In genomic region chr3:133576169-133576568, GRCh38 we compare ENCODE assay signal across 8 cellular contexts. TPM values are rescaled to one million over a fixed set of nuclear protein-coding genes. Genes with fewer than 3 reads are reported as not detected.
DNase-seq lines count a peak whose midpoint lies in the region; ATAC-seq and TF ChIP-seq lines count a peak whose summit lies in the region.

No MANE protein-coding gene starts in this region.

- H3K4me1 ChIP-seq in SJSA1 (replicated peaks) (peaks cover 44% of the 10 kb centered on the region), esophagus muscularis mucosa (peaks cover 61 to 81% (median 77%) of the 10 kb centered on the region in 4 donors), sigmoid colon (peaks cover 0 to 68% (median 50%) of the 10 kb centered on the region in 4 donors)

- TF ChIP-seq EP300 in esophagus muscularis mucosa (IDR thresholded peaks at IDR 0.05) (no peak), sigmoid colon (IDR thresholded peaks at IDR 0.05) (no peak)

- no peaks in the 10 kb centered on the region for H3K9me3 ChIP-seq in SJSA1 (replicated peaks)
- H3K9me3 ChIP-seq in esophagus muscularis mucosa, result no peaks in the 10 kb centered on the region
- no peaks in the 10 kb centered on the region for H3K9me3 ChIP-seq in sigmoid colon

- H3K27me3 ChIP-seq in SJSA1 (replicated peaks) (no peaks in the 10 kb centered on the region), esophagus muscularis mucosa (no peaks in the 10 kb centered on the region), sigmoid colon (no peaks in the 10 kb centered on the region)

- WGBS in esophagus muscularis mucosa, result 34% methylated on average over 3 of the region's 3 CpGs
- 28 to 41% methylated on average over 3 of the region's 3 CpGs for WGBS in sigmoid colon, 2 donors

- H3K27ac ChIP-seq in SJSA1, result no peak overlapping the region
- peak overlapping the region in 2 of 4 donors; percentile 95 to 99 for H3K27ac ChIP-seq in esophagus muscularis mucosa (replicated peaks in 1 of 4)
- H3K27ac ChIP-seq in sigmoid colon, result peak overlapping the region in 3 of 4 donors; percentile 20 to 98 (median 95)

- DNase-seq in SJSA1 (ENCODE audit: low read depth in 1 of 2, low spot score in 2 of 2) (no peak), esophagus muscularis mucosa (ENCODE audit: extremely low spot score) (no peak), sigmoid colon (no peak), GOT3 (lab: John Stamatoyannopoulos, UW) (no peak)
- DNase-seq in stimulated activated CD4-positive, alpha-beta T cell treated with anti-CD3 and anti-CD28 coated beads, Interleukin-12 subunit alpha, Interleukin-12 subunit beta, amount 100 ng/mL, for 4 hours, result no peak

- H3K4me3 ChIP-seq in GM12875 (ENCODE audit: low read depth, low read length) (peak overlapping the region; percentile 30), SJSA1 (peak overlapping the region; percentile 8; the same call in 1 of the 2 replicates), esophagus muscularis mucosa (peak overlapping the region; percentile 66 to 90 (median 84)), sigmoid colon (peak overlapping the region in 2 of 4 donors; percentile 83 to 86)

- H3K36me3 ChIP-seq in SJSA1 (peaks cover 70% of the 10 kb centered on the region), esophagus muscularis mucosa (peaks cover 11 to 51% (median 32%) of the 10 kb centered on the region in 4 donors), sigmoid colon (peaks cover 0 to 51% (median 11%) of the 10 kb centered on the region in 4 donors)

- intact Hi-C loops in esophagus muscularis mucosa (cut with DNase I) (loop anchor here (10.0 kb wide), 3 partner anchors 111 to 851 kb away; partner anchors contain the start of gene NPHP3), sigmoid colon (cut with DNase I) (loop anchor here (5.0 to 10.0 kb wide), 2 partner anchors 86 to 789 kb away; partner anchors contain the start of gene TOPBP1)

- no peak for ATAC-seq in GM18868 (IDR thresholded peaks at IDR 0.05; ENCODE audit: unreplicated experiment)
- no peak for ATAC-seq in GM21576 (IDR thresholded peaks at IDR 0.05; ENCODE audit: unreplicated experiment)

- TF ChIP-seq POLR2A in esophagus muscularis mucosa (IDR thresholded peaks at IDR 0.05; ENCODE audit: low read depth), result no peak
- TF ChIP-seq POLR2A in sigmoid colon (IDR thresholded peaks at IDR 0.05), result no peak

- no peak for TF ChIP-seq CTCF in GM12875 (IDR thresholded peaks at IDR 0.05; ENCODE audit: borderline replicate concordance, insufficient read depth, low read depth, low read length)
- TF ChIP-seq CTCF in esophagus muscularis mucosa (IDR thresholded peaks at IDR 0.05), result no peak
- TF ChIP-seq CTCF in sigmoid colon (IDR thresholded peaks at IDR 0.05), result no peak

RNA-seq across cellular contexts. Expression of gene CDV3, which starts 2.7 kb away (rescaled TPM):
- total RNA-seq in SJSA1 (2014; rRNA removed; shearing (Covaris generic)), result 119 and 134 TPM in 2 replicates
- total RNA-seq in esophagus muscularis mucosa (100 to 1,000 TPM; 136 to 249 (median 195) TPM), sigmoid colon (100 to 1,000 TPM in 3 of 4 donors, 10 to 100 TPM in 1; 93.1 to 120 (median 111) TPM)
- 100 to 1,000 TPM in 1 of 3 donors, 10 to 100 TPM in 2; 63.7 to 105 (median 74.2) TPM for polyA plus RNA-seq in sigmoid colon
